In genomic region chr15:29043731-29044485, GRCh38 we compare ENCODE assay signal across 17 cellular contexts.
DNase-seq lines count a peak whose midpoint lies in the region; ATAC-seq and TF ChIP-seq lines count a peak whose summit lies in the region.
"Had no signal": no experiment of that assay in that cellular context is flagged by ENCODE, and none has a peak within 500 bp of the region (broad histone marks: within the 10 kb centered on the region; RNA-seq: fewer than 3 reads in every experiment).

No MANE protein-coding gene starts in this region.

- no peak for TF ChIP-seq POLR2A in sigmoid colon (IDR thresholded peaks at IDR 0.05)

- peaks cover 26% of the 10 kb centered on the region for H3K4me1 ChIP-seq in skeletal muscle satellite cell (ENCODE audit: control insufficient read depth, insufficient read depth, low read length)
- H3K4me1 ChIP-seq in sigmoid colon: no peaks in the 10 kb centered on the region

- H3K36me3 ChIP-seq in skeletal muscle satellite cell (ENCODE audit: insufficient read depth, low read length): no peaks in the 10 kb centered on the region
- H3K36me3 ChIP-seq in sigmoid colon: no peaks in the 10 kb centered on the region

- H3K27ac ChIP-seq in sigmoid colon: no peak overlapping the region

- H3K27ac Mint-ChIP-seq in brain: peak overlapping the region; percentile 88 to 95 (median 90)
- H3K27ac Mint-ChIP-seq in activated CD4-positive, alpha-beta T cell treated with anti-CD3 and anti-CD28 coated beads, Interleukin-2, amount 10 ng/mL, durations not matched to agents 24 days and 14 days: no peak overlapping the region
- no peak overlapping the region for H3K27ac Mint-ChIP-seq in T-helper 17 cell
- H3K27ac Mint-ChIP-seq: B cell; T-helper 2 cell treated with Interferon-gamma antibody and Interleukin-4, amounts not matched to agents 5 μg/mL and 100 μg/mL, for 36 hours had no signal

- H3K9me3 ChIP-seq in skeletal muscle satellite cell (replicated peaks; ENCODE audit: low read length) (no peaks in the 10 kb centered on the region), sigmoid colon (no peaks in the 10 kb centered on the region), T-helper 17 cell (ENCODE audit: control insufficient read depth, low read length, poor library complexity, severe bottlenecking) (no peaks in the 10 kb centered on the region)

- 82 to 84% methylated on average over 9 of the region's 9 CpGs for WGBS in sigmoid colon, 2 donors

- peak overlapping the region; percentile 21 to 71 (median 66) for H3K4me3 Mint-ChIP-seq in brain
- no peak overlapping the region for H3K4me3 Mint-ChIP-seq in activated CD4-positive, alpha-beta T cell treated with anti-CD3 and anti-CD28 coated beads, Interleukin-2, amount 10 ng/mL, durations not matched to agents 24 days and 14 days
- H3K4me3 Mint-ChIP-seq in T-helper 17 cell: no peak overlapping the region
- H3K4me3 Mint-ChIP-seq: B cell; T-helper 2 cell treated with Interferon-gamma antibody and Interleukin-4, amounts not matched to agents 5 μg/mL and 100 μg/mL, for 36 hours had no signal

- H3K36me3 Mint-ChIP-seq in brain (no peaks in the 10 kb centered on the region), T-helper 17 cell (ENCODE audit: low read depth) (no peaks in the 10 kb centered on the region)
- no peaks in the 10 kb centered on the region for H3K36me3 Mint-ChIP-seq in activated CD4-positive, alpha-beta T cell treated with anti-CD3 and anti-CD28 coated beads, Interleukin-2, amount 10 ng/mL, durations not matched to agents 24 days and 14 days (ENCODE audit: low read depth)

- H3K4me3 ChIP-seq in skeletal muscle satellite cell (ENCODE audit: low read length): no peak overlapping the region
- H3K4me3 ChIP-seq in sigmoid colon: no peak overlapping the region

- TF ChIP-seq CTCF in brain (conservative IDR thresholded peaks at IDR 0.05) (no peak), sigmoid colon (IDR thresholded peaks at IDR 0.05) (no peak)

- H3K4me2 ChIP-seq in skeletal muscle satellite cell (ENCODE audit: low read length): peak overlapping the region; percentile 22

- H3K4me1 Mint-ChIP-seq in brain: peaks cover 96% of the 10 kb centered on the region
- H3K4me1 Mint-ChIP-seq in activated CD4-positive, alpha-beta T cell treated with anti-CD3 and anti-CD28 coated beads, Interleukin-2, amount 10 ng/mL, durations not matched to agents 24 days and 14 days: peaks cover 16% of the 10 kb centered on the region
- H3K4me1 Mint-ChIP-seq in T-helper 17 cell: peaks cover 6% of the 10 kb centered on the region
- H3K4me1 Mint-ChIP-seq: B cell had no signal

- peak; percentile 63 for DNase-seq in NCI-H1417 treated with DMSO at 0.1 percent for 48 hours (lab: John Stamatoyannopoulos, UW)
- DNase-seq in iris pigment epithelial cell (ENCODE audit: low read depth): peak; percentile 87
- DNase-seq in activated CD4-positive, alpha-beta T cell treated with anti-CD3 and anti-CD28 coated beads, Interleukin-2, amount 10 ng/mL, durations not matched to agents 24 days and 14 days: no peak
- DNase-seq in sigmoid colon: no peak
- DNase-seq in T-helper 17 cell: no peak
- DNase-seq: activated CD4-positive, alpha-beta T cell treated with anti-CD3 and anti-CD28 coated beads for 48 hours; activated T-cell treated with anti-CD3 and anti-CD28 coated beads for 4 hours; cerebellar nuclear complex; NCI-H1105 treated with DMSO at 0.1 percent for 48 hours; posterior cingulate gyrus; stimulated activated CD4-positive, alpha-beta T cell treated with anti-CD3 and anti-CD28 coated beads, Interleukin-15, amount 100 ng/mL, for 24 hours had no signal

- H3K27me3 Mint-ChIP-seq in brain (no peaks in the 10 kb centered on the region), T-helper 17 cell (no peaks in the 10 kb centered on the region)
- H3K27me3 Mint-ChIP-seq in activated CD4-positive, alpha-beta T cell treated with anti-CD3 and anti-CD28 coated beads, Interleukin-2, amount 10 ng/mL, durations not matched to agents 24 days and 14 days: peaks cover 2% of the 10 kb centered on the region
- H3K27me3 Mint-ChIP-seq: B cell had no signal

- intact Hi-C loops in activated CD4-positive, alpha-beta T cell treated with anti-CD3 and anti-CD28 coated beads, Interleukin-2, amount 10 ng/mL, durations not matched to agents 24 days and 14 days (cut with micrococcal nuclease): loop anchor here (10.0 kb wide), 1 partner anchor 49 kb away; no protein-coding TSS in a partner anchor
- intact Hi-C loops in sigmoid colon (cut with DNase I): no loop called here

- ATAC-seq in GM19397 (IDR thresholded peaks at IDR 0.05; ENCODE audit: unreplicated experiment) (no peak), T-helper 17 cell (no peak)
- ATAC-seq: activated naive CD4-positive, alpha-beta T cell treated with anti-CD3 and anti-CD28 coated beads, Interleukin-2, amount 50 U/mL, for 72 hours had no signal

- H3K9ac ChIP-seq in skeletal muscle satellite cell (ENCODE audit: low read depth, low read length): peak overlapping the region; percentile 42

- no peaks in the 10 kb centered on the region for H3K9me3 Mint-ChIP-seq in brain
- H3K9me3 Mint-ChIP-seq in activated CD4-positive, alpha-beta T cell treated with anti-CD3 and anti-CD28 coated beads, Interleukin-2, amount 10 ng/mL, durations not matched to agents 24 days and 14 days: no peaks in the 10 kb centered on the region
- H3K9me3 Mint-ChIP-seq: activated naive CD4-positive, alpha-beta T cell treated with anti-CD3 and anti-CD28 coated beads, Interleukin-2, amount 50 U/mL, for 72 hours; T-helper 2 cell treated with Interferon-gamma antibody and Interleukin-4, amounts not matched to agents 5 μg/mL and 100 μg/mL, for 36 hours had no signal

- TF ChIP-seq EP300 in sigmoid colon (IDR thresholded peaks at IDR 0.05): no peak

- H3K27me3 ChIP-seq in skeletal muscle satellite cell (ENCODE audit: control insufficient read depth, insufficient read depth, low read length): no peaks in the 10 kb centered on the region
- H3K27me3 ChIP-seq in sigmoid colon: no peaks in the 10 kb centered on the region

Comparison
In these comparisons a context has a peak if more than half of its experiments do, and no peak if none do; other contexts are left out.
1. DNase-seq: peak in NCI-H1417 treated with DMSO at 0.1 percent for 48 hours (single experiment) and iris pigment epithelial cell (single experiment); none in activated CD4-positive, alpha-beta T cell treated with anti-CD3 and anti-CD28 coated beads, Interleukin-2, amount 10 ng/mL, durations not matched to agents 24 days and 14 days (single experiment), sigmoid colon (single experiment) and T-helper 17 cell (0 of 3).
2. H3K27ac Mint-ChIP-seq: peak in brain (5 of 5); none in activated CD4-positive, alpha-beta T cell treated with anti-CD3 and anti-CD28 coated beads, Interleukin-2, amount 10 ng/mL, durations not matched to agents 24 days and 14 days (single experiment) and T-helper 17 cell (single experiment).
3. H3K4me3 Mint-ChIP-seq: peak in brain (5 of 5); none in activated CD4-positive, alpha-beta T cell treated with anti-CD3 and anti-CD28 coated beads, Interleukin-2, amount 10 ng/mL, durations not matched to agents 24 days and 14 days (single experiment) and T-helper 17 cell (single experiment).